In genomic region chr22:46798366-46799057, GRCh38 we compare ENCODE assay signal across 8 cellular contexts. TPM values are rescaled to one million over a fixed set of nuclear protein-coding genes. Genes with fewer than 3 reads are reported as not detected.
DNase-seq lines count a peak whose midpoint lies in the region; ATAC-seq and TF ChIP-seq lines count a peak whose summit lies in the region.

No MANE protein-coding gene starts in this region.

- no peak overlapping the region for H3K27ac Mint-ChIP-seq in neural crest cell (ENCODE audit: unreplicated experiment)
- H3K27ac Mint-ChIP-seq in stimulated activated naive CD8-positive, alpha-beta T cell treated with anti-CD3 and anti-CD28 coated beads, Interleukin-15, Interleukin-2, amounts not matched to agents 100 ng/mL and 50 ng/mL, for 24 hours, result peak overlapping the region; percentile 26

- DNase-seq in COR-L47 (lab: John Stamatoyannopoulos, UW) (peak; percentile 48), HL-60 (ENCODE audit: low read depth in 1 of 2, low spot score in 1 of 2) (peak; percentile 63 to 78), Peyer's patch (peak; percentile 66 to 92 (median 89)), fibroblast of peridontal ligament (ENCODE audit: extremely low read depth) (peak; percentile 58), neural crest cell (ENCODE audit: low read depth, low spot score) (peak; percentile 90)
- DNase-seq in activated T-helper 1 cell treated with anti-CD3 and anti-CD28 coated beads, Interleukin-2, amount 50 U/mL, for 16 hours (ENCODE audit: low read depth in 1 of 2, low spot score in 1 of 2), result peak; percentile 59 to 65

- no peaks in the 10 kb centered on the region for H3K36me3 Mint-ChIP-seq in neural crest cell (ENCODE audit: low read depth)
- peaks cover 51% of the 10 kb centered on the region for H3K36me3 Mint-ChIP-seq in stimulated activated naive CD8-positive, alpha-beta T cell treated with anti-CD3 and anti-CD28 coated beads, Interleukin-15, Interleukin-2, amounts not matched to agents 100 ng/mL and 50 ng/mL, for 24 hours (ENCODE audit: low read depth)

- no peak for ATAC-seq in HG02870 (IDR thresholded peaks at IDR 0.05; ENCODE audit: unreplicated experiment)

- TF ChIP-seq POLR2A in Peyer's patch (IDR thresholded peaks at IDR 0.05), result no peak

- H3K36me3 ChIP-seq in Peyer's patch, result peaks cover 0 to 69% (median 0%) of the 10 kb centered on the region in 3 donors

- no peak overlapping the region for H3K4me3 ChIP-seq in HL-60 (replicated peaks; ENCODE audit: insufficient read depth, low read length)
- H3K4me3 ChIP-seq in Peyer's patch, result no peak overlapping the region

- peak overlapping the region; percentile 27 for H3K27ac ChIP-seq in HL-60 (replicated peaks)
- H3K27ac ChIP-seq in Peyer's patch, result peak overlapping the region in 1 of 4 donors; percentile 36

- H3K4me3 Mint-ChIP-seq in neural crest cell, result no peak overlapping the region
- no peak overlapping the region for H3K4me3 Mint-ChIP-seq in stimulated activated naive CD8-positive, alpha-beta T cell treated with anti-CD3 and anti-CD28 coated beads, Interleukin-15, Interleukin-2, amounts not matched to agents 100 ng/mL and 50 ng/mL, for 24 hours

- TF ChIP-seq CTCF in HL-60 (IDR thresholded peaks at IDR 0.05; ENCODE audit: insufficient read depth, low read length), result peak; percentile 93
- TF ChIP-seq CTCF in Peyer's patch (IDR thresholded peaks at IDR 0.05), result peak; percentile 74 to 98 (median 94)
- TF ChIP-seq CTCF in neural crest cell (conservative IDR thresholded peaks at IDR 0.05), result peak; percentile 91

- H3K4me1 Mint-ChIP-seq in neural crest cell, result peaks cover 17% of the 10 kb centered on the region
- peaks cover 15% of the 10 kb centered on the region for H3K4me1 Mint-ChIP-seq in stimulated activated naive CD8-positive, alpha-beta T cell treated with anti-CD3 and anti-CD28 coated beads, Interleukin-15, Interleukin-2, amounts not matched to agents 100 ng/mL and 50 ng/mL, for 24 hours (ENCODE audit: low read depth)

- no peaks in the 10 kb centered on the region for H3K9me3 Mint-ChIP-seq in neural crest cell
- no peaks in the 10 kb centered on the region for H3K9me3 Mint-ChIP-seq in stimulated activated naive CD8-positive, alpha-beta T cell treated with anti-CD3 and anti-CD28 coated beads, Interleukin-15, Interleukin-2, amounts not matched to agents 100 ng/mL and 50 ng/mL, for 24 hours

- H3K27me3 ChIP-seq in HL-60 (ENCODE audit: insufficient read depth, poor library complexity, severe bottlenecking) (no peaks in the 10 kb centered on the region), Peyer's patch (no peaks in the 10 kb centered on the region)

- H3K27me3 Mint-ChIP-seq in neural crest cell (ENCODE audit: low read depth), result no peaks in the 10 kb centered on the region
- no peaks in the 10 kb centered on the region for H3K27me3 Mint-ChIP-seq in stimulated activated naive CD8-positive, alpha-beta T cell treated with anti-CD3 and anti-CD28 coated beads, Interleukin-15, Interleukin-2, amounts not matched to agents 100 ng/mL and 50 ng/mL, for 24 hours

- H3K4me1 ChIP-seq in Peyer's patch, result peaks cover 0 to 4% (median 0%) of the 10 kb centered on the region in 4 donors

- H3K9me3 ChIP-seq in Peyer's patch, result no peaks in the 10 kb centered on the region

RNA-seq across cellular contexts. Expression of gene TBC1D22A, which starts 36.1 kb away (rescaled TPM):
- total RNA-seq in Peyer's patch (10 to 100 TPM; 42.6 to 70.4 (median 55.1) TPM), neural crest cell (14.3 and 15.5 TPM in 2 replicates)
